In genomic region chr9:93451762-93452709, GRCh38 we compare ENCODE assay signal across 1 cellular context.
TF ChIP-seq lines count a peak whose summit lies in the region.

No MANE protein-coding gene starts in this region.

TF ChIP-seq in H1, 55 proteins besides CTCF, POLR2A, EP300 and RAD21 (continued from another document):
- TF ChIP-seq USF2 (IDR thresholded peaks at IDR 0.05; ENCODE audit: low read length) (no peak), MAX (IDR thresholded peaks at IDR 0.05) (peak; percentile 35), ATF3 (IDR thresholded peaks at IDR 0.05; ENCODE audit: insufficient read depth, low read depth, low read length) (no peak), CBX5 (IDR thresholded peaks at IDR 0.05; ENCODE audit: low read depth, low read length) (no peak), TCF12 (IDR thresholded peaks at IDR 0.05; ENCODE audit: low read depth, low read length) (no peak), SIN3A (conservative IDR thresholded peaks at IDR 0.05 in 1 of 2, IDR thresholded peaks at IDR 0.05 in 1 of 2; ENCODE audit: low read depth in 1 of 2, low read length in 2 of 2) (peak; percentile 12 to 68; a peak in 2 of 4 replicates), ASH2L (IDR thresholded peaks at IDR 0.05; ENCODE audit: low read length) (no peak), POLR2AphosphoS5 (IDR thresholded peaks at IDR 0.05; ENCODE audit: low read depth, low read length) (0 out of 2 replicates have a peak, but pooled peaks have one; percentile 33), GTF2F1 (IDR thresholded peaks at IDR 0.05; ENCODE audit: borderline replicate concordance, low read depth, low read length) (no peak), BACH1 (IDR thresholded peaks at IDR 0.05; ENCODE audit: low read length) (no peak), RFX5 (IDR thresholded peaks at IDR 0.05; ENCODE audit: borderline replicate concordance, low read depth, low read length) (no peak), SP4 (IDR thresholded peaks at IDR 0.05; ENCODE audit: low read length) (no peak), FOSL1 (IDR thresholded peaks at IDR 0.05; ENCODE audit: insufficient read depth, low read depth, low read length) (no peak), EZH2 (IDR thresholded peaks at IDR 0.05; ENCODE audit: low read depth, low read length, severe bottlenecking) (no peak), PHF8 (conservative IDR thresholded peaks at IDR 0.05; ENCODE audit: low read depth, low read length) (peak; percentile 58), EGR1 (IDR thresholded peaks at IDR 0.05; ENCODE audit: borderline replicate concordance, low read depth, low read length) (peak; percentile 8; the same call in 1 of the 2 replicates), CBX8 (IDR thresholded peaks at IDR 0.05; ENCODE audit: borderline replicate concordance, low read depth, low read length) (no peak), ATF2 (IDR thresholded peaks at IDR 0.05; ENCODE audit: low read length) (no peak), TAF1 (IDR thresholded peaks at IDR 0.05; ENCODE audit: low read depth, low read length) (peak; percentile 58; the same call in 1 of the 2 replicates), HDAC2 (IDR thresholded peaks at IDR 0.05; ENCODE audit: borderline replicate concordance in 1 of 2, low read depth in 2 of 2, low read length in 2 of 2) (peak in 1 of 2 experiments; percentile 71; a peak in 1 of 4 replicates), SIRT6 (IDR thresholded peaks at IDR 0.05; ENCODE audit: low read length) (no peak)
TF ChIP-seq in H1: peak in this region for 9.
